ENCODE assay signal across 13 cellular contexts in the genomic region with DNA sequence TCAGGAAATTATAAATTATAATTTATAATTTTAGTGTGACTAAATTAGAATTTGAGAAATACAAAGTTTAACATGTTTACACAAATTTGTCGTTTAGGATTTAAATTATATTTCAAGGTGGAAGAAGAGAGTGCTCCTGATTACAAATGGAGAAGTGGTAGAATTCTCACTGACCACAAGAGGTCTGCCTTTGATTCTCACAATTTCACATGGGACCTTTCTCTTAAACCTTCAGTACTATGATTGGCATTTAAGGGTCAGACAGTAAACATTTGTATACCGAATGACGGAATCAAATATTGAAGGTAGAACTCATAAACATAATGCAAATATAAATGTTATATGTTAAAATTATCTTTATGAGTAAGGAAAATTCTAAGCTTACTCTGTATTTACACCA.
"Had no signal": no experiment of that assay in that cellular context is flagged by ENCODE, and none has a peak within 500 bp of the region (broad histone marks: within the 10 kb centered on the region; RNA-seq: fewer than 3 reads in every experiment).

No MANE protein-coding gene starts in this region.

- H3K27ac ChIP-seq: gastroesophageal sphincter, heart right ventricle, lower lobe of right lung, right lobe of liver, thoracic aorta had no signal

- H3K4me3 Mint-ChIP-seq: activated naive CD4-positive, alpha-beta T cell treated with anti-CD3 and anti-CD28 coated beads for 36 hours; nephron progenitor cell had no signal

- DNase-seq: activated CD4-positive, alpha-beta T cell treated with anti-CD3 and anti-CD28 coated beads for 1 hour; activated CD4-positive, alpha-beta T cell treated with anti-CD3 and anti-CD28 coated beads, Interleukin-2, amount 50 U/mL, for 48 hours; activated naive CD4-positive, alpha-beta T cell treated with anti-CD3 and anti-CD28 coated beads for 36 hours; heart right ventricle; left colon; lower lobe of right lung; nephron progenitor cell; right lobe of liver; T1000 had no signal

- ATAC-seq: gastroesophageal sphincter, heart right ventricle, left colon, lower lobe of right lung, right lobe of liver had no signal

- H3K9me3 Mint-ChIP-seq: activated naive CD4-positive, alpha-beta T cell treated with anti-CD3 and anti-CD28 coated beads for 36 hours; activated T-helper 2 cell treated with anti-CD3 and anti-CD28 coated beads, Interferon-gamma antibody, Interleukin-2, Interleukin-4, amounts not matched to agents 10 μg/mL and 5 μg/mL and 100 μg/mL, durations not matched to agents 14 hours and 24 hours and 36 hours; nephron progenitor cell had no signal

- H3K9me3 ChIP-seq: gastroesophageal sphincter, heart right ventricle, lower lobe of right lung, right lobe of liver, thoracic aorta had no signal

- H3K27me3 ChIP-seq: gastroesophageal sphincter, heart right ventricle, right lobe of liver had no signal

- H3K27ac Mint-ChIP-seq: activated naive CD4-positive, alpha-beta T cell treated with anti-CD3 and anti-CD28 coated beads for 36 hours; activated T-helper 2 cell treated with anti-CD3 and anti-CD28 coated beads, Interferon-gamma antibody, Interleukin-2, Interleukin-4, amounts not matched to agents 10 μg/mL and 5 μg/mL and 100 μg/mL, durations not matched to agents 14 hours and 24 hours and 36 hours; nephron progenitor cell had no signal

- FAIRE-seq: endothelial cell of umbilical vein had no signal

- H3K4me3 ChIP-seq: gastroesophageal sphincter, heart right ventricle, lower lobe of right lung, right lobe of liver, thoracic aorta had no signal

- H3K4me1 ChIP-seq: right lobe of liver had no signal

- H3K36me3 ChIP-seq: gastroesophageal sphincter, heart right ventricle, lower lobe of right lung, right lobe of liver, thoracic aorta had no signal
